ENCODE assay signal across 26 cellular contexts in genomic region chr6:100155141-100155540, GRCh38.
"Had no signal": no experiment of that assay in that cellular context is flagged by ENCODE, and none has a peak within 500 bp of the region (broad histone marks: within the 10 kb centered on the region; RNA-seq: fewer than 3 reads in every experiment).

No MANE protein-coding gene starts in this region.

- H3K4me3 ChIP-seq: coronary artery, dorsolateral prefrontal cortex, esophagus squamous epithelium, gastrocnemius medialis, heart right ventricle, left lung, lower lobe of right lung had no signal

- H3K27ac ChIP-seq: coronary artery, dorsolateral prefrontal cortex, epithelial cell of prostate, esophagus squamous epithelium, gastrocnemius medialis, heart right ventricle, left lung, lower lobe of right lung had no signal

- ATAC-seq: esophagus mucosa; gastrocnemius medialis; heart right ventricle; left cardiac atrium; left lung; left ventricle myocardium superior; lower lobe of right lung; naive thymus-derived CD4-positive, alpha-beta T cell had no signal

- H3K27me3 ChIP-seq: esophagus squamous epithelium, gastrocnemius medialis, heart right ventricle, left lung had no signal

- H3K9me3 ChIP-seq: esophagus squamous epithelium, gastrocnemius medialis, left lung, lower lobe of right lung had no signal

- FAIRE-seq: colon, islet of Langerhans, keratinocyte had no signal

- H3K4me1 ChIP-seq: esophagus squamous epithelium, gastrocnemius medialis, heart right ventricle, left lung, lower lobe of right lung had no signal

- H3K36me3 ChIP-seq: esophagus squamous epithelium, gastrocnemius medialis, heart right ventricle, left lung, lower lobe of right lung had no signal

- DNase-seq: dermis blood vessel endothelial cell; dorsolateral prefrontal cortex; effector CD4-positive, alpha-beta T cell; effector memory CD4-positive, alpha-beta T cell; erythroblast; esophagus squamous epithelium; foreskin fibroblast; foreskin melanocyte; gastrocnemius medialis; glutamatergic neuron; head of caudate nucleus; heart right ventricle; hippocampal formation; left cardiac atrium; left lung; left ventricle myocardium superior; lower lobe of right lung; mesenchymal stem cell; midbrain; naive thymus-derived CD4-positive, alpha-beta T cell had no signal
